ENCODE assay signal across 16 cellular contexts in genomic region chr14:84804498-84805294, GRCh38.
DNase-seq lines count a peak whose midpoint lies in the region; ATAC-seq and TF ChIP-seq lines count a peak whose summit lies in the region.
"Had no signal": no experiment of that assay in that cellular context is flagged by ENCODE, and none has a peak within 500 bp of the region (broad histone marks: within the 10 kb centered on the region; RNA-seq: fewer than 3 reads in every experiment).

No MANE protein-coding gene starts in this region.

- no peaks in the 10 kb centered on the region for H3K27me3 ChIP-seq in A673 (replicated peaks; ENCODE audit: insufficient read depth, low read depth, low read length, poor library complexity)
- H3K27me3 ChIP-seq in Karpas-422 (ENCODE audit: low read length): 0 out of 2 replicates have a peak, but pooled peaks cover 3% of the 10 kb centered on the region
- H3K27me3 ChIP-seq in GM23338 (ENCODE audit: insufficient read depth): no peaks in the 10 kb centered on the region
- no peaks in the 10 kb centered on the region for H3K27me3 ChIP-seq in suprapubic skin

- H3K36me3 ChIP-seq in A673 (ENCODE audit: insufficient read depth, low read length, poor library complexity, severe bottlenecking) (no peaks in the 10 kb centered on the region), Karpas-422 (ENCODE audit: insufficient read depth, low read length) (no peaks in the 10 kb centered on the region), GM23338 (ENCODE audit: insufficient read depth) (no peaks in the 10 kb centered on the region), suprapubic skin (no peaks in the 10 kb centered on the region)

- H3K9ac ChIP-seq in Karpas-422 (ENCODE audit: low read length): no peak overlapping the region

- no peak for ATAC-seq in HG03039 (IDR thresholded peaks at IDR 0.05; ENCODE audit: unreplicated experiment)
- ATAC-seq in GM23338: no peak

- POLR2A ChIA-PET in A673 (lab: Charles Lee; ENCODE audit: low non-redundant PET): no interaction called here

- no peak for TF ChIP-seq POLR2A in suprapubic skin (IDR thresholded peaks at IDR 0.05)

- peak; percentile 52 for DNase-seq in A673 (ENCODE audit: low spot score)
- DNase-seq in Karpas-422: peak; percentile 17
- peak; percentile 91 for DNase-seq in amniotic epithelial cell (ENCODE audit: low read depth)
- DNase-seq in lung microvascular endothelial cell (ENCODE audit: low read depth in 2 of 2): peak; percentile 1 to 55
- no peak for DNase-seq in GM23338 (ENCODE audit: low spot score)
- no peak for DNase-seq in GM10266 (ENCODE audit: extremely low spot score)
- DNase-seq in suprapubic skin (ENCODE audit: low spot score in 2 of 2): no peak
- DNase-seq: 8988T; CD4-positive, alpha-beta memory T cell; DMS153; DMS79; GDM1; H9 had no signal

- H3K79me2 ChIP-seq in Karpas-422 (ENCODE audit: low read length) (no peaks in the 10 kb centered on the region), GM23338 (replicated peaks; ENCODE audit: insufficient read depth) (no peaks in the 10 kb centered on the region)

- H3K4me1 Mint-ChIP-seq in GM23338: no peaks in the 10 kb centered on the region
- H3K4me1 Mint-ChIP-seq: B cell; CD4-positive, alpha-beta memory T cell; H9 had no signal

- no peak overlapping the region for H2AFZ ChIP-seq in Karpas-422 (ENCODE audit: low read length)
- H2AFZ ChIP-seq in GM23338: no peak overlapping the region

- peaks cover 4% of the 10 kb centered on the region for H3K9me3 ChIP-seq in A673 (ENCODE audit: low read depth, low read length, poor library complexity, severe bottlenecking)
- H3K9me3 ChIP-seq in Karpas-422 (ENCODE audit: low read length): no peaks in the 10 kb centered on the region; the same call in 1 of the 2 replicates
- no peaks in the 10 kb centered on the region for H3K9me3 ChIP-seq in suprapubic skin

- H3K4me1 ChIP-seq in A673 (ENCODE audit: insufficient read depth, low read length, poor library complexity, severe bottlenecking) (peaks cover 30% of the 10 kb centered on the region), Karpas-422 (ENCODE audit: low read length) (no peaks in the 10 kb centered on the region), GM23338 (ENCODE audit: insufficient read depth) (no peaks in the 10 kb centered on the region), suprapubic skin (no peaks in the 10 kb centered on the region)

- H3K9me2 ChIP-seq in Karpas-422 (replicated peaks; ENCODE audit: insufficient read depth, low read length) (peaks cover 7% of the 10 kb centered on the region; the same call in 1 of the 2 replicates), GM23338 (ENCODE audit: insufficient read depth) (no peaks in the 10 kb centered on the region; the same call in 1 of the 2 replicates)

- no peak for TF ChIP-seq EP300 in suprapubic skin (IDR thresholded peaks at IDR 0.05)

- TF ChIP-seq CTCF in A673 (conservative IDR thresholded peaks at IDR 0.05; ENCODE audit: low read depth, low read length) (no peak), GM23338 (conservative IDR thresholded peaks at IDR 0.05; ENCODE audit: low read depth in 2 of 2) (no peak), GM10266 (IDR thresholded peaks at IDR 0.05; ENCODE audit: control insufficient read depth, insufficient read depth, low read depth, missing control alignments) (no peak), suprapubic skin (IDR thresholded peaks at IDR 0.05) (no peak)

- H4K20me1 ChIP-seq in Karpas-422 (ENCODE audit: insufficient read depth, low read depth, low read length): no peaks in the 10 kb centered on the region
- no peaks in the 10 kb centered on the region for H4K20me1 ChIP-seq in GM23338 (replicated peaks; ENCODE audit: insufficient read depth)

- H3K36me3 Mint-ChIP-seq in GM23338 (ENCODE audit: low read depth): no peaks in the 10 kb centered on the region
- H3K36me3 Mint-ChIP-seq: CD4-positive, alpha-beta memory T cell had no signal

- no peak overlapping the region for H3K27ac ChIP-seq in A673 (ENCODE audit: low read depth, low read length, poor library complexity, severe bottlenecking)
- H3K27ac ChIP-seq in Karpas-422 (ENCODE audit: low read length): no peak overlapping the region
- no peak overlapping the region for H3K27ac ChIP-seq in GM23338 (ENCODE audit: low read depth)
- no peak overlapping the region for H3K27ac ChIP-seq in suprapubic skin
- H3K27ac ChIP-seq: C4-2B had no signal

- no peak overlapping the region for H3K4me3 ChIP-seq in A673 (ENCODE audit: low read depth, low read length, poor library complexity, severe bottlenecking)
- H3K4me3 ChIP-seq in Karpas-422 (ENCODE audit: low read length): no peak overlapping the region
- no peak overlapping the region for H3K4me3 ChIP-seq in GM23338
- no peak overlapping the region for H3K4me3 ChIP-seq in suprapubic skin

- H3F3A ChIP-seq in GM23338 (replicated peaks; ENCODE audit: low read depth): no peaks in the 10 kb centered on the region

- CTCF ChIA-PET in A673 (lab: Charles Lee): no interaction called here

- 60% methylated on average over 2 of the region's 2 CpGs for WGBS in suprapubic skin

- H3K9me3 Mint-ChIP-seq in GM23338: no peaks in the 10 kb centered on the region
- H3K9me3 Mint-ChIP-seq: H9 had no signal

- no peak overlapping the region for H3K27ac Mint-ChIP-seq in GM23338
- H3K27ac Mint-ChIP-seq: B cell; CD4-positive, alpha-beta memory T cell; H9 had no signal

- intact Hi-C loops in A673 (cut with micrococcal nuclease; ENCODE audit: unreplicated experiment): loop anchor here (10.0 kb wide), 1 partner anchor 210 kb away; no protein-coding TSS in a partner anchor

- H3K4me3 Mint-ChIP-seq in GM23338: no peak overlapping the region
- H3K4me3 Mint-ChIP-seq: B cell; CD4-positive, alpha-beta memory T cell; H9 had no signal

- BruUV-seq in A673 (replicated peaks; lab: Mats Ljungman, UMichigan): no TSS peak

- H3K27me3 Mint-ChIP-seq in GM23338 (ENCODE audit: insufficient read depth, low read depth, poor library complexity): no peaks in the 10 kb centered on the region
- H3K27me3 Mint-ChIP-seq: B cell; CD4-positive, alpha-beta memory T cell had no signal

- H3K4me2 ChIP-seq in Karpas-422 (ENCODE audit: low read depth, low read length, poor library complexity, severe bottlenecking) (no peak overlapping the region), GM23338 (no peak overlapping the region)

TF ChIP-seq in GM23338, 12 proteins besides CTCF, POLR2A, EP300 and RAD21 (continues in another document):
- TF ChIP-seq NANOG (IDR thresholded peaks at IDR 0.05; ENCODE audit: borderline replicate concordance) (no peak), CREB1 (CRISPR knock-in tag; IDR thresholded peaks at IDR 0.05; ENCODE audit: low read depth) (no peak), JUNB (IDR thresholded peaks at IDR 0.05; ENCODE audit: unreplicated experiment) (no peak), EZH2 (IDR thresholded peaks at IDR 0.05; ENCODE audit: low read depth, unreplicated experiment) (no peak), ZNF331 (CRISPR knock-in tag; IDR thresholded peaks at IDR 0.05; ENCODE audit: low read depth) (no peak), ZNF114 (CRISPR knock-in tag; IDR thresholded peaks at IDR 0.05) (no peak), STAT1 (IDR thresholded peaks at IDR 0.05; ENCODE audit: unreplicated experiment) (no peak), ETS1 (IDR thresholded peaks at IDR 0.05) (no peak), POLR2AphosphoS5 (IDR thresholded peaks at IDR 0.05; ENCODE audit: low read depth) (no peak), REST (IDR thresholded peaks at IDR 0.05; ENCODE audit: unreplicated experiment) (no peak), EZH2phosphoT487 (IDR thresholded peaks at IDR 0.05; ENCODE audit: unreplicated experiment) (no peak)

Comparison
In these comparisons a context has a peak if more than half of its experiments do, and no peak if none do; other contexts are left out.
1. DNase-seq: peak in A673 (single experiment), Karpas-422 (single experiment), amniotic epithelial cell (single experiment) and lung microvascular endothelial cell (2 of 2); none in GM23338 (single experiment), GM10266 (single experiment) and suprapubic skin (0 of 2).